In genomic region chr5:98643544-98643943, GRCh38 we compare ENCODE assay signal across 25 cellular contexts.
"Had no signal": no experiment of that assay in that cellular context is flagged by ENCODE, and none has a peak within 500 bp of the region (broad histone marks: within the 10 kb centered on the region; RNA-seq: fewer than 3 reads in every experiment).

No MANE protein-coding gene starts in this region.

- H3K27ac ChIP-seq: lower lobe of right lung, pancreas, prostate gland, skin epidermis, stomach, testis, thyroid gland, transverse colon, upper lobe of left lung, vagina had no signal

- H3K27ac Mint-ChIP-seq: naive thymus-derived CD8-positive, alpha-beta T cell; nephron; stimulated activated naive B cell treated with anti-CD40 and anti-IgM and Interleukin-4, amounts not matched to agents 10 μg/mL and 1 μg/mL and 100 μg/mL, for 72 hours had no signal

- H3K36me3 ChIP-seq: lower lobe of right lung, pancreas, prostate gland, stomach, thyroid gland, transverse colon, upper lobe of left lung, vagina had no signal

- H3K9me3 Mint-ChIP-seq: naive thymus-derived CD8-positive, alpha-beta T cell had no signal

- DNase-seq: hippocampal formation; kidney; lower lobe of right lung; mammary epithelial cell; mesenchymal stem cell; naive thymus-derived CD8-positive, alpha-beta T cell; pancreas; posterior cingulate gyrus; stimulated activated CD4-positive, alpha-beta T cell treated with anti-CD3 and anti-CD28 coated beads, Interleukin-12 subunit alpha, Interleukin-12 subunit beta, amount 100 ng/mL, for 4 hours; stimulated activated CD4-positive, alpha-beta T cell treated with anti-CD3 and anti-CD28 coated beads, Interleukin-15, amount 100 ng/mL, for 24 hours; stimulated activated CD4-positive, alpha-beta T cell treated with anti-CD3 and anti-CD28 coated beads, Interleukin-2, amount 100 ng/mL, for 24 hours; stimulated activated CD4-positive, alpha-beta T cell treated with anti-CD3 and anti-CD28 coated beads, Interleukin-4, amount 100 ng/mL, for 1 hour; stimulated activated naive B cell treated with anti-CD40 and anti-IgM and Interleukin-4, amounts not matched to agents 10 μg/mL and 1 μg/mL and 100 μg/mL, for 72 hours; stimulated activated naive CD8-positive, alpha-beta T cell treated with anti-CD3 and anti-CD28 coated beads, Interleukin-15, Interleukin-2, amounts not matched to agents 100 U/mL and 50 U/mL, for 24 hours; stomach; testis; thyroid gland; transverse colon; upper lobe of left lung had no signal

- H3K9me3 ChIP-seq: lower lobe of right lung, pancreas, prostate gland, stomach, testis, thyroid gland, transverse colon, upper lobe of left lung, vagina had no signal

- H3K4me3 Mint-ChIP-seq: naive thymus-derived CD8-positive, alpha-beta T cell; nephron; neural crest cell; stimulated activated naive B cell treated with anti-CD40 and anti-IgM and Interleukin-4, amounts not matched to agents 10 μg/mL and 1 μg/mL and 100 μg/mL, for 72 hours had no signal

- H3K4me1 ChIP-seq: lower lobe of right lung, prostate gland, testis, thyroid gland, transverse colon, upper lobe of left lung, vagina had no signal

- H3K36me3 Mint-ChIP-seq: naive thymus-derived CD8-positive, alpha-beta T cell; stimulated activated naive B cell treated with anti-CD40 and anti-IgM and Interleukin-4, amounts not matched to agents 10 μg/mL and 1 μg/mL and 100 μg/mL, for 72 hours had no signal

- H3K27me3 Mint-ChIP-seq: stimulated activated naive B cell treated with anti-CD40 and anti-IgM and Interleukin-4, amounts not matched to agents 10 μg/mL and 1 μg/mL and 100 μg/mL, for 72 hours had no signal

- H3K27me3 ChIP-seq: pancreas, stomach, testis, thyroid gland, transverse colon, upper lobe of left lung, vagina had no signal

- H3K4me1 Mint-ChIP-seq: naive thymus-derived CD8-positive, alpha-beta T cell; stimulated activated naive B cell treated with anti-CD40 and anti-IgM and Interleukin-4, amounts not matched to agents 10 μg/mL and 1 μg/mL and 100 μg/mL, for 72 hours had no signal

- ATAC-seq: lower lobe of right lung; naive thymus-derived CD8-positive, alpha-beta T cell; pancreas; sciatic nerve; stimulated activated naive B cell treated with anti-CD40 and anti-IgM and Interleukin-4, amounts not matched to agents 10 μg/mL and 1 μg/mL and 100 μg/mL, for 72 hours; stimulated activated naive CD8-positive, alpha-beta T cell treated with anti-CD3 and anti-CD28 coated beads, Interleukin-15, Interleukin-2, amounts not matched to agents 100 U/mL and 50 U/mL, for 24 hours had no signal

- FAIRE-seq: kidney, pancreas had no signal

- H3K4me3 ChIP-seq: lower lobe of right lung, pancreas, prostate gland, skin epidermis, stomach, testis, thyroid gland, transverse colon, upper lobe of left lung, vagina had no signal
